In genomic region chr7:27200761-27201230, GRCh38 we compare ENCODE assay signal across 9 cellular contexts. TPM values are rescaled to one million over a fixed set of nuclear protein-coding genes. Genes with fewer than 3 reads are reported as not detected.
DNase-seq lines count a peak whose midpoint lies in the region; ATAC-seq and TF ChIP-seq lines count a peak whose summit lies in the region.
"Had no signal": no experiment of that assay in that cellular context is flagged by ENCODE, and none has a peak within 500 bp of the region (broad histone marks: within the 10 kb centered on the region; RNA-seq: fewer than 3 reads in every experiment).

No MANE protein-coding gene starts in this region.

- H3K4me3 Mint-ChIP-seq in stimulated activated memory B cell treated with anti-CD40 and anti-IgM and Interleukin-4, amounts not matched to agents 10 μg/mL and 1 μg/mL and 100 μg/mL, for 72 hours, result peak overlapping the region; percentile 67

- no peaks in the 10 kb centered on the region for H3K9me3 Mint-ChIP-seq in stimulated activated memory B cell treated with anti-CD40 and anti-IgM and Interleukin-4, amounts not matched to agents 10 μg/mL and 1 μg/mL and 100 μg/mL, for 72 hours

- peaks cover 40% of the 10 kb centered on the region for H3K4me1 Mint-ChIP-seq in stimulated activated memory B cell treated with anti-CD40 and anti-IgM and Interleukin-4, amounts not matched to agents 10 μg/mL and 1 μg/mL and 100 μg/mL, for 72 hours

- H3K27ac ChIP-seq in SJCRH30, result no peak overlapping the region
- no peak overlapping the region for H3K27ac ChIP-seq in foreskin keratinocyte

- H3K4me1 ChIP-seq in SJCRH30 (no peaks in the 10 kb centered on the region; the same call in 1 of the 2 replicates), foreskin keratinocyte (no peaks in the 10 kb centered on the region)

- no peak for TF ChIP-seq POLR2A in erythroblast (IDR thresholded peaks at IDR 0.05; ENCODE audit: low read length)

- no peaks in the 10 kb centered on the region for H3K36me3 ChIP-seq in SJCRH30

- H3K36me3 Mint-ChIP-seq in stimulated activated memory B cell treated with anti-CD40 and anti-IgM and Interleukin-4, amounts not matched to agents 10 μg/mL and 1 μg/mL and 100 μg/mL, for 72 hours, result no peaks in the 10 kb centered on the region

- peaks cover 86% of the 10 kb centered on the region for H3K27me3 Mint-ChIP-seq in stimulated activated memory B cell treated with anti-CD40 and anti-IgM and Interleukin-4, amounts not matched to agents 10 μg/mL and 1 μg/mL and 100 μg/mL, for 72 hours

- peak; percentile 21 for DNase-seq in activated CD4-positive, CD25-positive, alpha-beta regulatory T cell treated with anti-CD3 and anti-CD28 coated beads, Interleukin-2, amount 50 U/mL, for 72 hours
- DNase-seq in SJCRH30 (peak in 1 of 2 experiments; percentile 48), foreskin keratinocyte (no peak), erythroblast (lab: John Stamatoyannopoulos, UW) (no peak), COLO668 (lab: John Stamatoyannopoulos, UW; ENCODE audit: unreplicated experiment) (no peak)
- no peak for DNase-seq in effector CD8-positive, alpha-beta T cell (lab: John Stamatoyannopoulos, UW)

- H3K27me3 ChIP-seq in SJCRH30 (no peaks in the 10 kb centered on the region), foreskin keratinocyte (peaks cover 97% of the 10 kb centered on the region)

- no peak overlapping the region for H3K27ac Mint-ChIP-seq in stimulated activated memory B cell treated with anti-CD40 and anti-IgM and Interleukin-4, amounts not matched to agents 10 μg/mL and 1 μg/mL and 100 μg/mL, for 72 hours

- TF ChIP-seq CTCF in foreskin keratinocyte (conservative IDR thresholded peaks at IDR 0.05), result no peak

- H3K9me3 ChIP-seq in SJCRH30 (replicated peaks), result no peaks in the 10 kb centered on the region

- no peak for ATAC-seq in activated CD4-positive, CD25-positive, alpha-beta regulatory T cell treated with anti-CD3 and anti-CD28 coated beads, Interleukin-2, amount 50 U/mL, for 24 hours
- ATAC-seq in foreskin keratinocyte, result peak; percentile 6
- no peak for ATAC-seq in stimulated activated memory B cell treated with anti-CD40 and anti-IgM and Interleukin-4, amounts not matched to agents 10 μg/mL and 1 μg/mL and 100 μg/mL, for 72 hours

- H3K4me3 ChIP-seq in SJCRH30, result peak overlapping the region; percentile 87

RNA-seq across cellular contexts. Expression of gene HOXA13, which starts 0.9 kb away (rescaled TPM):
- 1.6 and 1.7 TPM in 2 replicates for total RNA-seq in SJCRH30 (2014; rRNA removed; shearing (Covaris generic))
- not detected in 2 replicates for total RNA-seq in foreskin keratinocyte
- polyA plus RNA-seq in foreskin keratinocyte, result not detected in 2 replicates

RNA-seq across cellular contexts. Expression of gene HOXA11, which starts 15.8 kb away (rescaled TPM):
- 5.0 and 5.8 TPM in 2 replicates for total RNA-seq in SJCRH30 (2014; rRNA removed; shearing (Covaris generic))
- 0.07 and 0.31 TPM in 2 replicates for total RNA-seq in foreskin keratinocyte
- polyA plus RNA-seq in foreskin keratinocyte, result 0.17 and 0.21 TPM in 2 replicates

RNA-seq across cellular contexts. Expression of gene HOXA10, which starts 26.7 kb away (rescaled TPM):
- 16.2 and 17.2 TPM in 2 replicates for total RNA-seq in SJCRH30 (2014; rRNA removed; shearing (Covaris generic))
- 4.8 and 6.1 TPM in 2 replicates for total RNA-seq in foreskin keratinocyte
- 3.3 and 3.7 TPM in 2 replicates for polyA plus RNA-seq in foreskin keratinocyte
- total RNA-seq: SK-MEL-5 had no signal

RNA-seq across cellular contexts. Expression of gene HOXA9, which starts 35.5 kb away (rescaled TPM):
- 0.10 and 0.30 TPM in 2 replicates for total RNA-seq in SJCRH30 (2014; rRNA removed; shearing (Covaris generic))
- total RNA-seq in foreskin keratinocyte, result 47.3 and 59.7 TPM in 2 replicates
- 34.9 and 51.1 TPM in 2 replicates for polyA plus RNA-seq in foreskin keratinocyte
- total RNA-seq: SK-MEL-5 had no signal

RNA-seq across cellular contexts. Expression of gene EVX1, which starts 41.8 kb away (rescaled TPM):
- not detected in 2 replicates for total RNA-seq in SJCRH30 (2014; rRNA removed; shearing (Covaris generic))
- not detected in 2 replicates for total RNA-seq in foreskin keratinocyte
- polyA plus RNA-seq in foreskin keratinocyte, result not detected in 2 replicates
- total RNA-seq: SK-MEL-5 had no signal
